ENCODE assay signal across 1 cellular context in the genomic region with DNA sequence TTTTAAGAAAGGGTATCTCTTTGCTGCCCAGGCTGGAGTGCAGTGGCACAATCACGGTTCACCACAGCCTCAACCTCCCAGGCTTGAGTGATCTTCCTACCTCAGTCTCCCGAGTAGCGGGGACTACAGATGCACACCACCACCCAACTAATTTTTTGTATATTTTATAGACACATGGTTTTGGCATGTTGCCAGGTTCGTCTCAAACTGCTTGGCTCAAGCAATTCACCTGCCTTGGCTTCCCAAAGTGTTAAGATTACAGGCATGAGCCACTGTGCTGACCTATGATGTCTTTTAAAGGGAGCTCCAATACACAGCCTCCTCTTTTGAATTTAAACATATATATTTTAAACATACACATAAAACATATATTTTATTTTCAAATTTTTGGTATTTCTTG.
TF ChIP-seq lines count a peak whose summit lies in the region.

No MANE protein-coding gene starts in this region.

TF ChIP-seq in K562, 482 proteins besides CTCF, POLR2A, EP300 and RAD21 (continued from another document):
- TF ChIP-seq, protein P1, sequence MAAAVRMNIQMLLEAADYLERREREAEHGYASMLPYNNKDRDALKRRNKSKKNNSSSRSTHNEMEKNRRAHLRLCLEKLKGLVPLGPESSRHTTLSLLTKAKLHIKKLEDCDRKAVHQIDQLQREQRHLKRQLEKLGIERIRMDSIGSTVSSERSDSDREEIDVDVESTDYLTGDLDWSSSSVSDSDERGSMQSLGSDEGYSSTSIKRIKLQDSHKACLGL (CRISPR knock-in tag; IDR thresholded peaks at IDR 0.05; ENCODE audit: borderline replicate concordance, poor library complexity, severe bottlenecking) = no peak
- TF ChIP-seq HNRNPL (IDR thresholded peaks at IDR 0.05; ENCODE audit: low read depth, low read length) = no peak
